ENCODE assay signal across 8 cellular contexts in the genomic region with DNA sequence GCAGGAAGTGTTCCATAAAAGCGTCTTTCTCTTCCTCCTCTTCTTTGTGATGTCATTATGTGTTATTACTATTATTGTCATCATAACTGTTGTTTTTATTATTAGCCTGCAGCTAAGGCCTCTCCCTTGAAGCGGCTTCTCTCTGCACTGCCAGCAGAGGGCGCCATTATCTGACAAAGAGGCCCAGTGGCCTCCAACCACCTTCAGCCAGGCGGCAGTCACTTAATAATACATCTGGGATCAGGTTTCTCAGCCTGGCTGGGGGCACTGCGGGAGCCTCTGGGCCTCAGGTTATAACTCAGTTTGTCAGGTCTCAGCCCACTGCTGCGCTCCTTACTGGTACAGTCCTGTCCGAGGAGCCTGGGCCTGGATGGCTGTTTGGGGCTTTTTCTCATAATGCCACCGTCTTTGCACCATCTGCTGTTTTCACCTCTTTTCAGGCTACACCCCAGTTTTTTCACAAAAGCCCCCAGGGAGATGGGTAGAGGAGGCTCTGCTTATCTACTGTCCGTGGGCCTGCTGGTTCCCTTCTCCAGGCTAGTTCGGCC.
DNase-seq lines count a peak whose midpoint lies in the region; ATAC-seq and TF ChIP-seq lines count a peak whose summit lies in the region.

No MANE protein-coding gene starts in this region.

- H3K9me3 ChIP-seq in DND-41 (ENCODE audit: insufficient read depth, low read length, severe bottlenecking): no peaks in the 10 kb centered on the region
- H3K9me3 ChIP-seq in HCT116 (ENCODE audit: control insufficient read depth in 1 of 2, insufficient read depth in 1 of 2, low read depth in 1 of 2, low read length in 2 of 2): no peaks in the 10 kb centered on the region
- H3K9me3 ChIP-seq in gastroesophageal sphincter: no peaks in the 10 kb centered on the region

- H3K9me2 ChIP-seq in HCT116 (ENCODE audit: insufficient read depth): no peaks in the 10 kb centered on the region

- CTCF ChIA-PET in HCT116 (lab: Charles Lee): interaction anchor here (0.6 to 1.2 kb wide), 17 partner anchors 8 to 583 kb away, joined by 3 to 8 read pairs (median 4); partner anchors contain the start of gene NSG2
- CTCF ChIA-PET in WTC11 (lab: Charles Lee): interaction anchor here (0.5 to 3.8 kb wide), 27 partner anchors 8 to 523 kb away, joined by 3 to 16 read pairs (median 4); partner anchors contain the start of genes MSX2 and NSG2

- DNase-seq in DND-41 (peak; percentile 50), HCT116 (ENCODE audit: low read depth, low spot score) (peak; percentile 75), NCI-H2227 treated with DMSO at 0.1 percent for 48 hours (lab: John Stamatoyannopoulos, UW) (peak; percentile 65), WTC11 (ENCODE audit: low spot score) (peak; percentile 92), epithelial cell of prostate (ENCODE audit: low read depth, low spot score) (peak; percentile 34)

- TF ChIP-seq EP300 in gastroesophageal sphincter (IDR thresholded peaks at IDR 0.05): no peak

- RAD21 ChIA-PET in HCT116 (lab: Charles Lee; ENCODE audit: low non-redundant PET in 1 of 2, low total read pairs in 2 of 2, uncharacterized antibody in 2 of 2, unreplicated experiment in 2 of 2): interaction anchor here (0.6 to 1.8 kb wide), 5 partner anchors 10 to 282 kb away, joined by 3 to 5 read pairs (median 3); partner anchors contain the start of gene NSG2 (in 1 of the 2)

- H3K27me3 Mint-ChIP-seq in WTC11 (ENCODE audit: low read depth) (no peaks in the 10 kb centered on the region; the same call in 1 of the 2 replicates), nephron (ENCODE audit: low read depth) (peaks cover 69% of the 10 kb centered on the region)

- H3K4me3 ChIP-seq in DND-41 (ENCODE audit: low read depth in 1 of 2, low read length in 2 of 2) (no peak overlapping the region), HCT116 (replicated peaks in 1 of 2; ENCODE audit: low read depth in 1 of 2, low read length in 2 of 2) (no peak overlapping the region), gastroesophageal sphincter (no peak overlapping the region)

- H3K27me3 ChIP-seq in DND-41 (ENCODE audit: insufficient read depth, low read length, poor library complexity) (peaks cover 3% of the 10 kb centered on the region), HCT116 (ENCODE audit: insufficient read depth, low read length) (peaks cover 10% of the 10 kb centered on the region), gastroesophageal sphincter (peaks cover 66% of the 10 kb centered on the region)

- H3K79me2 ChIP-seq in DND-41 (ENCODE audit: insufficient read depth, low read length) (no peaks in the 10 kb centered on the region), HCT116 (ENCODE audit: insufficient read depth, low read length) (no peaks in the 10 kb centered on the region)

- intact Hi-C loops in HCT116 (cut with micrococcal nuclease): loop anchor here (1.0 to 10.0 kb wide), 5 partner anchors 91 to 607 kb away; no protein-coding TSS in a partner anchor

- H3K9me3 Mint-ChIP-seq in WTC11 (no peaks in the 10 kb centered on the region), nephron (no peaks in the 10 kb centered on the region)

- TF ChIP-seq CTCF in DND-41 (IDR thresholded peaks at IDR 0.05; ENCODE audit: borderline replicate concordance, extremely low read depth, low read length, poor library complexity, severe bottlenecking) (peak; percentile 80), HCT116 (IDR thresholded peaks at IDR 0.05 in 2 of 3, conservative IDR thresholded peaks at IDR 0.05 in 1 of 3; ENCODE audit: borderline replicate concordance in 1 of 3, insufficient read depth in 1 of 3, low read depth in 2 of 3, low read length in 2 of 3) (peak; percentile 86 to 97 (median 92)), WTC11 (IDR thresholded peaks at IDR 0.05) (peak; percentile 79), nephron (IDR thresholded peaks at IDR 0.05; ENCODE audit: unreplicated experiment in 3 of 3) (peak; percentile 45 to 85 (median 59)), gastroesophageal sphincter (IDR thresholded peaks at IDR 0.05) (peak in 2 of 4 experiments; percentile 45 to 63)

- H3K27ac Mint-ChIP-seq in WTC11: no peak overlapping the region; the same call in 1 of the 2 replicates
- no peak overlapping the region for H3K27ac Mint-ChIP-seq in nephron

- H3K36me3 Mint-ChIP-seq in WTC11 (no peaks in the 10 kb centered on the region), nephron (ENCODE audit: low read depth) (no peaks in the 10 kb centered on the region)

- peak; percentile 62 for ATAC-seq in DND-41 (ENCODE audit: insufficient read depth, low read depth)
- ATAC-seq in HCT116: peak; percentile 87
- peak; percentile 92 for ATAC-seq in WTC11
- ATAC-seq in gastroesophageal sphincter: no peak
- ATAC-seq in GM21381 (IDR thresholded peaks at IDR 0.05; ENCODE audit: unreplicated experiment): no peak

- TF ChIP-seq RAD21 in HCT116 (IDR thresholded peaks at IDR 0.05; ENCODE audit: low read depth): peak; percentile 94

- H3K36me3 ChIP-seq in DND-41 (ENCODE audit: insufficient read depth, low read length) (no peaks in the 10 kb centered on the region), HCT116 (ENCODE audit: control insufficient read depth in 1 of 2, insufficient read depth in 2 of 2, low read length in 2 of 2) (no peaks in the 10 kb centered on the region), gastroesophageal sphincter (no peaks in the 10 kb centered on the region)

- H3K9ac ChIP-seq in DND-41 (ENCODE audit: low read depth, low read length) (no peak overlapping the region), HCT116 (ENCODE audit: low read length) (no peak overlapping the region)

- TF ChIP-seq POLR2A in HCT116 (IDR thresholded peaks at IDR 0.05; ENCODE audit: borderline replicate concordance, extremely low read depth, insufficient read depth, insufficient read length) (no peak), gastroesophageal sphincter (IDR thresholded peaks at IDR 0.05) (no peak)

- no peaks in the 10 kb centered on the region for H3K4me1 ChIP-seq in DND-41 (ENCODE audit: insufficient read depth, low read length)
- H3K4me1 ChIP-seq in HCT116 (ENCODE audit: control insufficient read depth in 1 of 2, insufficient read depth in 2 of 2, low read length in 2 of 2): peaks cover 14 to 25% of the 10 kb centered on the region in 2 experiments
- no peaks in the 10 kb centered on the region for H3K4me1 ChIP-seq in gastroesophageal sphincter

- H4K20me1 ChIP-seq in DND-41 (ENCODE audit: insufficient read depth, low read length): no peaks in the 10 kb centered on the region
- H4K20me1 ChIP-seq in HCT116 (ENCODE audit: insufficient read depth): no peaks in the 10 kb centered on the region

- POLR2A ChIA-PET in HCT116 (lab: Charles Lee) (no interaction called here), WTC11 (lab: Charles Lee) (interaction anchor here (0.6 to 0.7 kb wide), 3 partner anchors 110 to 1170 kb away, joined by 3 to 5 read pairs (median 3); no protein-coding TSS in a partner anchor)

- H3K4me1 Mint-ChIP-seq in WTC11: peaks cover 32% of the 10 kb centered on the region
- H3K4me1 Mint-ChIP-seq in nephron: no peaks in the 10 kb centered on the region

- H3K4me3 Mint-ChIP-seq in WTC11: no peak overlapping the region
- no peak overlapping the region for H3K4me3 Mint-ChIP-seq in nephron

- WGBS in gastroesophageal sphincter (ENCODE audit: low coverage in 1 of 2), 2 donors: 15 to 24% methylated on average over 4 to 7 of the region's 10 CpGs

- H3K4me2 ChIP-seq in DND-41 (ENCODE audit: insufficient read depth, low read length) (no peak overlapping the region), HCT116 (ENCODE audit: low read length) (peak overlapping the region; percentile 41)

- no TSS peak for BruUV-seq in HCT116 (replicated peaks; lab: Mats Ljungman, UMichigan)

- no peak overlapping the region for H3K27ac ChIP-seq in DND-41 (ENCODE audit: low read length)
- peak overlapping the region; percentile 9; the same call in 1 of the 2 replicates for H3K27ac ChIP-seq in HCT116 (ENCODE audit: low read depth, low read length)
- H3K27ac ChIP-seq in epithelial cell of prostate: no peak overlapping the region
- no peak overlapping the region for H3K27ac ChIP-seq in gastroesophageal sphincter

- no peak overlapping the region for H2AFZ ChIP-seq in DND-41 (ENCODE audit: low read depth, low read length)
- no peak overlapping the region for H2AFZ ChIP-seq in HCT116 (ENCODE audit: low read depth, low read length, poor library complexity, severe bottlenecking)

TF ChIP-seq in HCT116, 20 proteins besides CTCF, POLR2A, EP300 and RAD21 (continues in another document):
- TF ChIP-seq ELF1 (IDR thresholded peaks at IDR 0.05; ENCODE audit: borderline replicate concordance, low read depth) (no peak), ZFX (IDR thresholded peaks at IDR 0.05) (no peak), MAX (IDR thresholded peaks at IDR 0.05) (no peak), SIN3A (IDR thresholded peaks at IDR 0.05; ENCODE audit: low read depth) (no peak), YY1 (IDR thresholded peaks at IDR 0.05; ENCODE audit: extremely low read depth, insufficient replicate concordance, low read depth, low read length) (no peak), CEBPB (IDR thresholded peaks at IDR 0.05; ENCODE audit: low read depth) (no peak)

TF ChIP-seq in WTC11, 78 proteins besides CTCF, POLR2A, EP300 and RAD21:
- TF ChIP-seq RELA (CRISPR knock-in tag; IDR thresholded peaks at IDR 0.05; ENCODE audit: borderline replicate concordance): no peak
- peak; percentile 18; the same call in 1 of the 2 replicates for TF ChIP-seq SP1 (CRISPR knock-in tag; conservative IDR thresholded peaks at IDR 0.05)
- TF ChIP-seq IRF2 (CRISPR knock-in tag; IDR thresholded peaks at IDR 0.05; ENCODE audit: borderline replicate concordance, low read depth): no peak
- TF ChIP-seq SMAD3 (CRISPR knock-in tag; IDR thresholded peaks at IDR 0.05; ENCODE audit: borderline replicate concordance): no peak
- TF ChIP-seq HMGXB4 (CRISPR knock-in tag; IDR thresholded peaks at IDR 0.05): no peak
- no peak for TF ChIP-seq CREB1 (CRISPR knock-in tag; IDR thresholded peaks at IDR 0.05)

Comparison
In these comparisons a context has a peak if more than half of its experiments do, and no peak if none do; other contexts are left out.
1. ATAC-seq: peak in DND-41 (single experiment), HCT116 (single experiment) and WTC11 (single experiment); none in gastroesophageal sphincter (single experiment) and GM21381 (single experiment).
2. DNase-seq: peak in every context shown above with its lines; median percentile 92 in WTC11; 75 in HCT116; 65 in NCI-H2227 treated with DMSO at 0.1 percent for 48 hours; 50 in DND-41; 34 in epithelial cell of prostate.